Comparison of ENCODE assay signal across 12 cellular contexts in the genomic region with DNA sequence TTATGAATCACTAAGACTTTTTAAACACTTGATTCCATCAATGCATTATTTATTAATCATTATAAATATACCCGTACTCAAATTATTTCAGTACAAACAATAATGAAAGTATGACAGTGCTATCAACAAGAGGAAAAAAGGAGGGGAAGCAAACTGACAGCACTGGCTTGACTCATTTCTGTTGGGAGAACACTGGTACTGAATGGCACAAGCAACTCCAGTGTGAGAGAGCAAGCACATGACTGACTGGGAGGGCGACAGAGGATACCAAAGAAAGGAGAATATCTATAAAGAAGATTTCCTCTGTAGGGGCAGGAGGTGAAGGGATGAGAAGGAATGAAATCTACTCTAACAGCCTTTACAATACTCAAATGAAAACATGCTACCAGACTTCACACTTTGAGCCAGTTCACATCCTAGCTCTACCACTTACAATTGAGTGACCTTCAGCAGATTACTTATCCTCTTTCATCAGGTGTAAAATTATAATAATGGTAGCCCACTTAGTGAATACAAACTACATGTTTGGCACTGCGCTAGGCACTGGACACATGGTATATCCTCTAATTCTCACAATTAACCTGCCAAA. TPM values are rescaled to one million over a fixed set of nuclear protein-coding genes. Genes with fewer than 3 reads are reported as not detected.
DNase-seq lines count a peak whose midpoint lies in the region; ATAC-seq and TF ChIP-seq lines count a peak whose summit lies in the region.
"Had no signal": no experiment of that assay in that cellular context is flagged by ENCODE, and none has a peak within 500 bp of the region (broad histone marks: within the 10 kb centered on the region; RNA-seq: fewer than 3 reads in every experiment).

No MANE protein-coding gene starts in this region.

- peak overlapping the region; percentile 9; the same call in 1 of the 2 replicates for H3K9ac ChIP-seq in iPS-20b (ENCODE audit: low read depth, low read length)

- peaks cover 31% of the 10 kb centered on the region for H3K4me1 ChIP-seq in iPS-20b (ENCODE audit: insufficient read depth, low read length)
- peaks cover 34 to 45% of the 10 kb centered on the region in 2 donors for H3K4me1 ChIP-seq in gastrocnemius medialis

- intact Hi-C loops in gastrocnemius medialis (cut with DNase I; ENCODE audit: low total_unique reads) = no loop called here

- ATAC-seq in gastrocnemius medialis = no peak
- ATAC-seq: activated naive CD4-positive, alpha-beta T cell treated with anti-CD3 and anti-CD28 coated beads, Interleukin-2, amount 50 U/mL, for 72 hours had no signal

- H3K36me3 ChIP-seq in brain microvascular endothelial cell (replicated peaks) = no peaks in the 10 kb centered on the region
- no peaks in the 10 kb centered on the region for H3K36me3 ChIP-seq in iPS-20b (ENCODE audit: insufficient read depth, low read depth, low read length)
- H3K36me3 ChIP-seq in gastrocnemius medialis = no peaks in the 10 kb centered on the region
- H3K36me3 ChIP-seq: prostate gland had no signal

- TF ChIP-seq POLR2A in gastrocnemius medialis (IDR thresholded peaks at IDR 0.05) = no peak

- DNase-seq in HT-29 (ENCODE audit: low spot score) (peak; percentile 61), brain microvascular endothelial cell (peak; percentile 81), gastrocnemius medialis (no peak), NCI-H526 treated with DMSO at 0.1 percent for 48 hours (lab: John Stamatoyannopoulos, UW) (no peak), GM13977 (ENCODE audit: low spot score) (no peak), AML-193 (lab: John Stamatoyannopoulos, UW) (no peak)
- DNase-seq in stimulated activated naive CD4-positive, alpha-beta T cell treated with Interleukin-2 at 50 U/mL for 16 hours (lab: John Stamatoyannopoulos, UW) = no peak
- DNase-seq: DMS79 treated with DMSO at 0.1 percent for 48 hours, H9 had no signal

- H3K27ac ChIP-seq in brain microvascular endothelial cell (peak overlapping the region; percentile 90), iPS-20b (ENCODE audit: low read length) (no peak overlapping the region), gastrocnemius medialis (peak overlapping the region; percentile 3 to 77 (median 52))
- H3K27ac ChIP-seq: prostate gland had no signal

- TF ChIP-seq CTCF in brain microvascular endothelial cell (IDR thresholded peaks at IDR 0.05; ENCODE audit: low read depth, low read length, missing control alignments) (no peak), gastrocnemius medialis (IDR thresholded peaks at IDR 0.05 in 4 of 5, conservative IDR thresholded peaks at IDR 0.05 in 1 of 5) (no peak), GM13977 (IDR thresholded peaks at IDR 0.05; ENCODE audit: extremely low read depth, insufficient read depth, missing control alignments) (no peak)

- H3K4me3 ChIP-seq in brain microvascular endothelial cell (ENCODE audit: low read depth, low read length) = no peak overlapping the region
- H3K4me3 ChIP-seq in iPS-20b (ENCODE audit: low read length) = peak overlapping the region; percentile 58
- H3K4me3 ChIP-seq in gastrocnemius medialis = no peak overlapping the region
- H3K4me3 ChIP-seq: prostate gland had no signal

- H3K9me3 ChIP-seq in iPS-20b (ENCODE audit: insufficient read depth, low read depth, low read length) (0 out of 2 replicates have a peak, but pooled peaks cover 3% of the 10 kb centered on the region), gastrocnemius medialis (no peaks in the 10 kb centered on the region)
- H3K9me3 ChIP-seq: prostate gland had no signal

- H3K27me3 ChIP-seq in brain microvascular endothelial cell (replicated peaks) = no peaks in the 10 kb centered on the region
- no peaks in the 10 kb centered on the region for H3K27me3 ChIP-seq in iPS-20b (ENCODE audit: insufficient read depth, low read length)
- no peaks in the 10 kb centered on the region for H3K27me3 ChIP-seq in gastrocnemius medialis

- in situ Hi-C loops in brain microvascular endothelial cell (cut with HindIII; ENCODE audit: low pct_ligation_motif_present, low sequenced_read_pairs) (no loop called here), gastrocnemius medialis (cut with MboI; ENCODE audit: low sequenced_read_pairs in 4 of 4) (no loop called here), GM13977 (cut with MboI; ENCODE audit: low pct_unique_long_range_greater_than_20kb, low sequenced_read_pairs, unreplicated experiment) (no loop called here)

RNA-seq across cellular contexts. Expression of gene USP54, which starts 1.5 kb away (rescaled TPM):
- total RNA-seq in HT-29 (2014; rRNA removed; shearing (Covaris generic)) = 43.7 and 44.6 TPM in 2 replicates
- 100 to 1,000 TPM in 3 of 4 donors, 10 to 100 TPM in 1; 89.8 to 276 (median 154) TPM for total RNA-seq in gastrocnemius medialis

RNA-seq across cellular contexts. Expression of gene MYOZ1, which starts 51.6 kb away (rescaled TPM):
- total RNA-seq in HT-29 (2014; rRNA removed; shearing (Covaris generic)) = not detected in 2 replicates
- 1,000 to 10,000 TPM in 2 of 4 donors, 100 to 1,000 TPM in 2; 560 to 1,364 (median 992) TPM for total RNA-seq in gastrocnemius medialis
- total RNA-seq: activated naive CD4-positive, alpha-beta T cell treated with anti-CD3 and anti-CD28 coated beads, Interleukin-2, amount 50 U/mL, for 72 hours had no signal

Comparison
In these comparisons a context has a peak if more than half of its experiments do, and no peak if none do; other contexts are left out.
1. DNase-seq: peak in HT-29 (single experiment) and brain microvascular endothelial cell (single experiment); none in gastrocnemius medialis (0 of 2), stimulated activated naive CD4-positive, alpha-beta T cell treated with Interleukin-2 at 50 U/mL for 16 hours (single experiment), NCI-H526 treated with DMSO at 0.1 percent for 48 hours (single experiment), GM13977 (single experiment) and AML-193 (0 of 2).
2. RNA of gene MYOZ1, which starts 51.6 kb away (total RNA-seq): 560 to 1,364 TPM in gastrocnemius medialis; not detected in HT-29; every median in the first group is over 100 times any median in the second.